33 cellular contexts compared by ENCODE assay signal in the genomic region with DNA sequence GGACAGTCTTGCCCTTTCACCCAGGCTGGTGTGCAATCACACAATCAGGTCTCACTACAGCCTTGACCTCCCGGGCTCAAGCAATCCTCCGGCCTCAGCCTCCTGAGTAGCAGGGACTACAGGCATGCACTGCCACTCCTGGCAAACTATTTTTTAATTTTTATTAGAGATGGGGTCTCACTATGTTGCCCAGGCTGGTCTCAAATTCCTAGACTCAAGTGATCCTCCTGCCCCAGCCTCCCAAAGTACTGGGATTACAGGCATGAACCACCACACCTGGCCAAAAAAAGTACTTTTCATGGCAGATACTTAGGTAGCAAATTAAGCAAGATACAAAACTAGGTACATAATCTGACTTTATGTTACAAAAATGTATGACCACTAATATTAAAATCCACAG.
"Had no signal": no experiment of that assay in that cellular context is flagged by ENCODE, and none has a peak within 500 bp of the region (broad histone marks: within the 10 kb centered on the region; RNA-seq: fewer than 3 reads in every experiment).

No MANE protein-coding gene starts in this region.

- DNase-seq: naive thymus-derived CD8-positive, alpha-beta T cell; nephron progenitor cell; nucleus accumbens; ovary; posterior cingulate gyrus; psoas muscle; right cardiac atrium; spleen; stimulated activated CD4-positive, alpha-beta T cell treated with anti-CD3 and anti-CD28 coated beads, Interleukin-12 subunit alpha, Interleukin-12 subunit beta, amount 100 ng/mL, for 4 hours; stimulated activated CD4-positive, alpha-beta T cell treated with anti-CD3 and anti-CD28 coated beads, Interleukin-1b, Interleukin-23, amount 100 ng/mL, for 48 hours; stimulated activated CD4-positive, alpha-beta T cell treated with anti-CD3 and anti-CD28 coated beads, Interleukin-4, amount 100 ng/mL, for 1 hour; stimulated activated CD4-positive, alpha-beta T cell treated with anti-CD3 and anti-CD28 coated beads, Interleukin-4, amount 100 ng/mL, for 4 hours; stimulated activated CD8-positive, alpha-beta memory T cell treated with anti-CD3 and anti-CD28 coated beads, Interleukin-4, amount 100 ng/mL, for 48 hours; stimulated activated naive CD4-positive, alpha-beta T cell; stimulated activated naive CD8-positive, alpha-beta T cell treated with anti-CD3 and anti-CD28 coated beads, Interleukin-15, amount 100 ng/mL, for 72 hours; stimulated activated naive CD8-positive, alpha-beta T cell treated with anti-CD3 and anti-CD28 coated beads, Interleukin-15, Interleukin-2, amounts not matched to agents 100 U/mL and 50 U/mL, for 24 hours; substantia nigra; testis; tibial artery; transverse colon; upper lobe of right lung; uterus had no signal

- H3K9me3 ChIP-seq: neutrophil, ovary, psoas muscle, spleen, suprapubic skin, testis, tibial artery, transverse colon, upper lobe of right lung, uterus had no signal

- H3K4me3 Mint-ChIP-seq: naive thymus-derived CD8-positive, alpha-beta T cell; natural killer cell treated with Interleukin-12 subunit alpha and Interleukin-12 subunit beta and Interleukin-15 and Interleukin-18, amount 100 ng/mL, for 72 hours; nephron progenitor cell; neural crest cell; stimulated activated memory B cell treated with anti-CD40 and anti-IgM and Interleukin-4, amounts not matched to agents 10 μg/mL and 1 μg/mL and 100 μg/mL, for 72 hours; stimulated activated naive CD8-positive, alpha-beta T cell treated with anti-CD3 and anti-CD28 coated beads, Interleukin-15, amount 100 ng/mL, for 72 hours; type B pancreatic cell had no signal

- H3K4me1 ChIP-seq: uterus had no signal

- ATAC-seq: naive thymus-derived CD8-positive, alpha-beta T cell; natural killer cell treated with Interleukin-12 subunit alpha and Interleukin-12 subunit beta and Interleukin-15 and Interleukin-18, amount 100 ng/mL, for 72 hours; psoas muscle; right cardiac atrium; sciatic nerve; stimulated activated memory B cell treated with anti-CD40 and anti-IgM and Interleukin-4, amounts not matched to agents 10 μg/mL and 1 μg/mL and 100 μg/mL, for 72 hours; stimulated activated naive CD8-positive, alpha-beta T cell treated with anti-CD3 and anti-CD28 coated beads, Interleukin-15, amount 100 ng/mL, for 72 hours; stimulated activated naive CD8-positive, alpha-beta T cell treated with anti-CD3 and anti-CD28 coated beads, Interleukin-15, Interleukin-2, amounts not matched to agents 100 U/mL and 50 U/mL, for 24 hours; upper lobe of right lung had no signal

- H3K27ac ChIP-seq: neutrophil, ovary, parathyroid adenoma, psoas muscle, skin epidermis, spleen, suprapubic skin, testis, tibial artery, transverse colon, upper lobe of right lung, uterus had no signal

- H3K4me3 ChIP-seq: ovary, psoas muscle, skin epidermis, smooth muscle cell, spleen, suprapubic skin, testis, tibial artery, transverse colon, upper lobe of right lung, uterus had no signal

- H3K27me3 Mint-ChIP-seq: naive thymus-derived CD8-positive, alpha-beta T cell; natural killer cell treated with Interleukin-12 subunit alpha and Interleukin-12 subunit beta and Interleukin-15 and Interleukin-18, amount 100 ng/mL, for 72 hours; progenitor cell of endocrine pancreas; stimulated activated memory B cell treated with anti-CD40 and anti-IgM and Interleukin-4, amounts not matched to agents 10 μg/mL and 1 μg/mL and 100 μg/mL, for 72 hours; stimulated activated naive CD8-positive, alpha-beta T cell treated with anti-CD3 and anti-CD28 coated beads, Interleukin-15, amount 100 ng/mL, for 72 hours; type B pancreatic cell had no signal

- H3K36me3 ChIP-seq: ovary, uterus had no signal

- H3K27ac Mint-ChIP-seq: naive thymus-derived CD8-positive, alpha-beta T cell; natural killer cell treated with Interleukin-12 subunit alpha and Interleukin-12 subunit beta and Interleukin-15 and Interleukin-18, amount 100 ng/mL, for 72 hours; nephron progenitor cell; progenitor cell of endocrine pancreas; stimulated activated memory B cell treated with anti-CD40 and anti-IgM and Interleukin-4, amounts not matched to agents 10 μg/mL and 1 μg/mL and 100 μg/mL, for 72 hours; stimulated activated naive CD8-positive, alpha-beta T cell treated with anti-CD3 and anti-CD28 coated beads, Interleukin-15, amount 100 ng/mL, for 72 hours; type B pancreatic cell had no signal

- H3K9me3 Mint-ChIP-seq: naive thymus-derived CD8-positive, alpha-beta T cell; natural killer cell treated with Interleukin-12 subunit alpha and Interleukin-12 subunit beta and Interleukin-15 and Interleukin-18, amount 100 ng/mL, for 72 hours; neural crest cell; stimulated activated memory B cell treated with anti-CD40 and anti-IgM and Interleukin-4, amounts not matched to agents 10 μg/mL and 1 μg/mL and 100 μg/mL, for 72 hours; stimulated activated naive CD8-positive, alpha-beta T cell treated with anti-CD3 and anti-CD28 coated beads, Interleukin-15, amount 100 ng/mL, for 72 hours had no signal
